In genomic region chr11:10515418-10515817, GRCh38 we compare ENCODE assay signal across 26 cellular contexts. TPM values are rescaled to one million over a fixed set of nuclear protein-coding genes. Genes with fewer than 3 reads are reported as not detected.
DNase-seq lines count a peak whose midpoint lies in the region; ATAC-seq and TF ChIP-seq lines count a peak whose summit lies in the region.
"Had no signal": no experiment of that assay in that cellular context is flagged by ENCODE, and none has a peak within 500 bp of the region (broad histone marks: within the 10 kb centered on the region; RNA-seq: fewer than 3 reads in every experiment).

No MANE protein-coding gene starts in this region.

- H3K27me3 ChIP-seq in naive thymus-derived CD4-positive, alpha-beta T cell (ENCODE audit: control insufficient read depth in 2 of 2, insufficient read depth in 2 of 2, low read length in 2 of 2) = no peaks in the 10 kb centered on the region
- H3K27me3 ChIP-seq in thoracic aorta (replicated peaks; ENCODE audit: insufficient read depth) (no peaks in the 10 kb centered on the region), MM.1S (replicated peaks; ENCODE audit: insufficient read depth, low read length) (no peaks in the 10 kb centered on the region), brain microvascular endothelial cell (replicated peaks) (no peaks in the 10 kb centered on the region)

- H3K9ac ChIP-seq in MM.1S (ENCODE audit: low read length) = no peak overlapping the region
- H3K9ac ChIP-seq: SK-N-SH had no signal

- H4K20me1 ChIP-seq in MM.1S (ENCODE audit: insufficient read depth, low read length) = no peaks in the 10 kb centered on the region

- no peak overlapping the region for H3K4me2 ChIP-seq in MM.1S (ENCODE audit: low read depth, low read length)
- H3K4me2 ChIP-seq: GM23338 had no signal

- DNase-seq in activated naive CD8-positive, alpha-beta T cell treated with anti-CD3 and anti-CD28 coated beads, Interleukin-2, amount 50 U/mL, for 24 hours = no peak
- DNase-seq in WTC11 (ENCODE audit: low spot score) = no peak
- DNase-seq in naive thymus-derived CD4-positive, alpha-beta T cell = no peak
- no peak for DNase-seq in thoracic aorta (ENCODE audit: low spot score)
- DNase-seq in MM.1S = no peak
- no peak for DNase-seq in brain microvascular endothelial cell
- no peak for DNase-seq in HFFc6
- DNase-seq: AML-193; C1 segment of cervical spinal cord; CD4-positive, alpha-beta memory T cell; COR-L47; H9; Kasumi-1; MV-4-11; NCI-H1105; NCI-H1436 treated with DMSO at 0.1 percent for 48 hours; NCI-H187 treated with DMSO at 0.1 percent for 48 hours; NCI-H2171 treated with DMSO at 0.1 percent for 48 hours; NCI-H446; NCI-H524 treated with DMSO at 0.1 percent for 48 hours; NCI-H774; SK-N-SH had no signal

- CTCF ChIA-PET in WTC11 (lab: Charles Lee) = interaction anchor here (1.4 kb wide), 2 partner anchors 26 to 139 kb away, joined by 3 to 7 read pairs; partner anchors contain the start of gene RNF141
- CTCF ChIA-PET in naive thymus-derived CD4-positive, alpha-beta T cell (lab: Charles Lee) = interaction anchor here (0.9 to 1.2 kb wide), 2 partner anchors 11 to 138 kb away, joined by 3 to 4 read pairs; no protein-coding TSS in a partner anchor

- peaks cover 0 to 12% (median 0%) of the 10 kb centered on the region in 3 experiments for H3K36me3 ChIP-seq in naive thymus-derived CD4-positive, alpha-beta T cell (ENCODE audit: control insufficient read depth in 2 of 3, insufficient read depth in 3 of 3, low read length in 3 of 3)
- peaks cover 3% of the 10 kb centered on the region for H3K36me3 ChIP-seq in thoracic aorta
- no peaks in the 10 kb centered on the region for H3K36me3 ChIP-seq in MM.1S (replicated peaks; ENCODE audit: insufficient read depth, low read length)
- peaks cover 11% of the 10 kb centered on the region for H3K36me3 ChIP-seq in brain microvascular endothelial cell (replicated peaks)

- POLR2A ChIA-PET in WTC11 (lab: Charles Lee) = no interaction called here
- POLR2A ChIA-PET in naive thymus-derived CD4-positive, alpha-beta T cell (lab: Charles Lee) = no interaction called here

- ATAC-seq in activated naive CD8-positive, alpha-beta T cell treated with anti-CD3 and anti-CD28 coated beads, Interleukin-2, amount 50 U/mL, for 24 hours = no peak
- no peak for ATAC-seq in WTC11
- ATAC-seq in naive thymus-derived CD4-positive, alpha-beta T cell = no peak
- no peak for ATAC-seq in thoracic aorta (ENCODE audit: insufficient number of reproducible peaks, low FRiP score, low read depth)
- ATAC-seq: GM23338 had no signal

- H2AFZ ChIP-seq in MM.1S (ENCODE audit: low read length) = no peak overlapping the region
- H2AFZ ChIP-seq: GM23338 had no signal

- H3K4me3 ChIP-seq in naive thymus-derived CD4-positive, alpha-beta T cell (ENCODE audit: low read length) = no peak overlapping the region
- H3K4me3 ChIP-seq in thoracic aorta = no peak overlapping the region
- H3K4me3 ChIP-seq in MM.1S (ENCODE audit: low read length) = no peak overlapping the region
- H3K4me3 ChIP-seq in brain microvascular endothelial cell (ENCODE audit: low read depth, low read length) = no peak overlapping the region
- H3K4me3 ChIP-seq: GM23338 had no signal

- no peak overlapping the region for H3K4me3 Mint-ChIP-seq in activated naive CD8-positive, alpha-beta T cell
- no peak overlapping the region for H3K4me3 Mint-ChIP-seq in activated naive CD8-positive, alpha-beta T cell treated with anti-CD3 and anti-CD28 coated beads, Interleukin-2, amount 50 U/mL, for 24 hours
- H3K4me3 Mint-ChIP-seq in WTC11 (no peak overlapping the region), HFFc6 (no peak overlapping the region)
- no peak overlapping the region for H3K4me3 Mint-ChIP-seq in naive thymus-derived CD4-positive, alpha-beta T cell
- H3K4me3 Mint-ChIP-seq: CD4-positive, alpha-beta memory T cell; GM23338; H9 had no signal

- no peaks in the 10 kb centered on the region for H3K4me1 Mint-ChIP-seq in activated naive CD8-positive, alpha-beta T cell (ENCODE audit: low read depth)
- peaks cover 3% of the 10 kb centered on the region for H3K4me1 Mint-ChIP-seq in activated naive CD8-positive, alpha-beta T cell treated with anti-CD3 and anti-CD28 coated beads, Interleukin-2, amount 50 U/mL, for 24 hours
- H3K4me1 Mint-ChIP-seq in WTC11 (no peaks in the 10 kb centered on the region; the same call in 1 of the 2 replicates), HFFc6 (ENCODE audit: low read depth) (peaks cover 30% of the 10 kb centered on the region)
- H3K4me1 Mint-ChIP-seq in naive thymus-derived CD4-positive, alpha-beta T cell = peaks cover 0 to 5% (median 0%) of the 10 kb centered on the region in 7 donors

- TF ChIP-seq CTCF in WTC11 (IDR thresholded peaks at IDR 0.05) (no peak), thoracic aorta (IDR thresholded peaks at IDR 0.05) (no peak), MM.1S (IDR thresholded peaks at IDR 0.05; ENCODE audit: low read length) (no peak), brain microvascular endothelial cell (IDR thresholded peaks at IDR 0.05; ENCODE audit: low read depth, low read length, missing control alignments) (no peak), HFFc6 (IDR thresholded peaks at IDR 0.05) (no peak)

- H3K27ac Mint-ChIP-seq in activated naive CD8-positive, alpha-beta T cell = peak overlapping the region; percentile 30
- no peak overlapping the region for H3K27ac Mint-ChIP-seq in activated naive CD8-positive, alpha-beta T cell treated with anti-CD3 and anti-CD28 coated beads, Interleukin-2, amount 50 U/mL, for 24 hours
- H3K27ac Mint-ChIP-seq in WTC11 = 0 out of 2 replicates have a peak overlapping the region, but pooled peaks have one; percentile 28
- peak overlapping the region in 5 of 9 donors; percentile 0 to 77 (median 10) for H3K27ac Mint-ChIP-seq in naive thymus-derived CD4-positive, alpha-beta T cell
- no peak overlapping the region for H3K27ac Mint-ChIP-seq in HFFc6
- H3K27ac Mint-ChIP-seq: GM23338 had no signal

- H3K9me3 Mint-ChIP-seq in activated naive CD8-positive, alpha-beta T cell (ENCODE audit: low read depth) = no peaks in the 10 kb centered on the region
- no peaks in the 10 kb centered on the region for H3K9me3 Mint-ChIP-seq in activated naive CD8-positive, alpha-beta T cell treated with anti-CD3 and anti-CD28 coated beads, Interleukin-2, amount 50 U/mL, for 24 hours
- H3K9me3 Mint-ChIP-seq in WTC11 (no peaks in the 10 kb centered on the region), HFFc6 (no peaks in the 10 kb centered on the region)
- no peaks in the 10 kb centered on the region for H3K9me3 Mint-ChIP-seq in naive thymus-derived CD4-positive, alpha-beta T cell
- H3K9me3 Mint-ChIP-seq: CD4-positive, alpha-beta memory T cell; GM23338; H9 had no signal

- in situ Hi-C loops in brain microvascular endothelial cell (cut with HindIII; ENCODE audit: low pct_ligation_motif_present, low sequenced_read_pairs) = no loop called here

- H3K9me3 ChIP-seq in naive thymus-derived CD4-positive, alpha-beta T cell (ENCODE audit: control insufficient read depth in 2 of 3, low read length in 3 of 3) = no peaks in the 10 kb centered on the region
- H3K9me3 ChIP-seq in thoracic aorta (no peaks in the 10 kb centered on the region), MM.1S (replicated peaks; ENCODE audit: insufficient read depth, low read length) (no peaks in the 10 kb centered on the region)
- H3K9me3 ChIP-seq: SK-N-SH had no signal

- intact Hi-C loops in naive thymus-derived CD4-positive, alpha-beta T cell (cut with micrococcal nuclease) = loop anchor here in 1 of 2 donors (5.0 kb wide), 2 partner anchors 103 to 222 kb away; no protein-coding TSS in a partner anchor

- no peaks in the 10 kb centered on the region for H3K4me1 ChIP-seq in naive thymus-derived CD4-positive, alpha-beta T cell (ENCODE audit: control insufficient read depth in 2 of 2, insufficient read depth in 2 of 2, low read length in 2 of 2)
- peaks cover 30 to 39% of the 10 kb centered on the region in 2 donors for H3K4me1 ChIP-seq in thoracic aorta (ENCODE audit: control insufficient read depth in 1 of 2, low read depth in 2 of 2)
- H3K4me1 ChIP-seq in MM.1S (ENCODE audit: low read length) = peaks cover 24% of the 10 kb centered on the region

- H3K9me2 ChIP-seq in MM.1S (replicated peaks; ENCODE audit: insufficient read depth, low read length) = no peaks in the 10 kb centered on the region
- H3K9me2 ChIP-seq: SK-N-SH had no signal

- no peak overlapping the region for H3K27ac ChIP-seq in naive thymus-derived CD4-positive, alpha-beta T cell (ENCODE audit: low read depth, low read length)
- H3K27ac ChIP-seq in thoracic aorta = peak overlapping the region; percentile 42 to 62
- no peak overlapping the region for H3K27ac ChIP-seq in MM.1S (ENCODE audit: low read length)
- no peak overlapping the region for H3K27ac ChIP-seq in brain microvascular endothelial cell

- H3F3A ChIP-seq in MM.1S (ENCODE audit: insufficient read depth, low read length) = 0 out of 2 replicates have a peak, but pooled peaks cover 4% of the 10 kb centered on the region

- no peaks in the 10 kb centered on the region for H3K79me2 ChIP-seq in MM.1S (ENCODE audit: low read length)

- peaks cover 4% of the 10 kb centered on the region for H3K36me3 Mint-ChIP-seq in activated naive CD8-positive, alpha-beta T cell
- H3K36me3 Mint-ChIP-seq in activated naive CD8-positive, alpha-beta T cell treated with anti-CD3 and anti-CD28 coated beads, Interleukin-2, amount 50 U/mL, for 24 hours (ENCODE audit: low read depth) = peaks cover 11% of the 10 kb centered on the region
- H3K36me3 Mint-ChIP-seq in WTC11 (no peaks in the 10 kb centered on the region), HFFc6 (ENCODE audit: low read depth) (no peaks in the 10 kb centered on the region; the same call in 1 of the 2 replicates)
- H3K36me3 Mint-ChIP-seq in naive thymus-derived CD4-positive, alpha-beta T cell = peaks cover 0 to 33% (median 4%) of the 10 kb centered on the region in 5 donors

- H3K27me3 Mint-ChIP-seq in activated naive CD8-positive, alpha-beta T cell = no peaks in the 10 kb centered on the region
- H3K27me3 Mint-ChIP-seq in activated naive CD8-positive, alpha-beta T cell treated with anti-CD3 and anti-CD28 coated beads, Interleukin-2, amount 50 U/mL, for 24 hours = no peaks in the 10 kb centered on the region
- H3K27me3 Mint-ChIP-seq in WTC11 (ENCODE audit: low read depth) (peaks cover 9% of the 10 kb centered on the region), HFFc6 (ENCODE audit: insufficient read depth) (no peaks in the 10 kb centered on the region)
- no peaks in the 10 kb centered on the region for H3K27me3 Mint-ChIP-seq in naive thymus-derived CD4-positive, alpha-beta T cell
- H3K27me3 Mint-ChIP-seq: CD4-positive, alpha-beta memory T cell had no signal

RNA-seq across cellular contexts. Expression of gene RNF141, which starts 25.6 kb away (rescaled TPM):
- total RNA-seq in WTC11 (2021) (23.2 to 24.8 TPM (median 23.9 TPM) in 3 replicates), thoracic aorta (10 to 100 TPM; 37.3 to 47.2 TPM)
- total RNA-seq in naive thymus-derived CD4-positive, alpha-beta T cell = 10 to 100 TPM; 11.9 to 22.7 (median 17.3) TPM
- polyA plus RNA-seq in naive thymus-derived CD4-positive, alpha-beta T cell = 10 to 100 TPM; 15.5 to 26.6 TPM
- total RNA-seq in HFFc6 (2021; fragmentation: NEBNext Ultra II Directional; extraction: Animal tissue kit (Norgen Biotek cat#: 25700)) = 10 to 100 TPM; 41.9 to 55.8 (median 55.1) TPM

RNA-seq across cellular contexts. Expression of gene LYVE1, which starts 53.0 kb away (rescaled TPM):
- 0.24 to 0.37 TPM (median 0.32 TPM) in 3 replicates for total RNA-seq in WTC11 (2021)
- not detected for total RNA-seq in naive thymus-derived CD4-positive, alpha-beta T cell
- polyA plus RNA-seq in naive thymus-derived CD4-positive, alpha-beta T cell = not detected
- 100 to 1,000 TPM in 1 of 2 donors, 10 to 100 TPM in 1; 81.5 to 121 TPM for total RNA-seq in thoracic aorta
- total RNA-seq in HFFc6 (2021; fragmentation: NEBNext Ultra II Directional; extraction: Animal tissue kit (Norgen Biotek cat#: 25700)) = under 1 TPM in 1 of 6 experiments, not detected in 5; 0.09 TPM
- total RNA-seq: A172; CD4-positive, alpha-beta memory T cell; H9; HT-29 had no signal
- polyA plus RNA-seq: CD4-positive, alpha-beta memory T cell; GM23338; SK-N-SH had no signal

Comparison
In these comparisons a context has a peak if more than half of its experiments do, and no peak if none do; other contexts are left out.
1. H3K27ac Mint-ChIP-seq: peak in activated naive CD8-positive, alpha-beta T cell (single experiment), WTC11 (single experiment) and naive thymus-derived CD4-positive, alpha-beta T cell (5 of 9); none in activated naive CD8-positive, alpha-beta T cell treated with anti-CD3 and anti-CD28 coated beads, Interleukin-2, amount 50 U/mL, for 24 hours (single experiment) and HFFc6 (single experiment).
2. H3K27ac ChIP-seq: peak in thoracic aorta (2 of 2); none in naive thymus-derived CD4-positive, alpha-beta T cell (single experiment), MM.1S (single experiment) and brain microvascular endothelial cell (single experiment).
3. RNA of gene LYVE1, which starts 53.0 kb away (total RNA-seq): 81.5 to 121 TPM in thoracic aorta; 0.24 to 0.37 TPM in WTC11, 0.09 TPM in HFFc6 and not detected in naive thymus-derived CD4-positive, alpha-beta T cell; every median in the first group is over 10 times any median in the second.